1 cellular context compared by ENCODE assay signal in the genomic region with DNA sequence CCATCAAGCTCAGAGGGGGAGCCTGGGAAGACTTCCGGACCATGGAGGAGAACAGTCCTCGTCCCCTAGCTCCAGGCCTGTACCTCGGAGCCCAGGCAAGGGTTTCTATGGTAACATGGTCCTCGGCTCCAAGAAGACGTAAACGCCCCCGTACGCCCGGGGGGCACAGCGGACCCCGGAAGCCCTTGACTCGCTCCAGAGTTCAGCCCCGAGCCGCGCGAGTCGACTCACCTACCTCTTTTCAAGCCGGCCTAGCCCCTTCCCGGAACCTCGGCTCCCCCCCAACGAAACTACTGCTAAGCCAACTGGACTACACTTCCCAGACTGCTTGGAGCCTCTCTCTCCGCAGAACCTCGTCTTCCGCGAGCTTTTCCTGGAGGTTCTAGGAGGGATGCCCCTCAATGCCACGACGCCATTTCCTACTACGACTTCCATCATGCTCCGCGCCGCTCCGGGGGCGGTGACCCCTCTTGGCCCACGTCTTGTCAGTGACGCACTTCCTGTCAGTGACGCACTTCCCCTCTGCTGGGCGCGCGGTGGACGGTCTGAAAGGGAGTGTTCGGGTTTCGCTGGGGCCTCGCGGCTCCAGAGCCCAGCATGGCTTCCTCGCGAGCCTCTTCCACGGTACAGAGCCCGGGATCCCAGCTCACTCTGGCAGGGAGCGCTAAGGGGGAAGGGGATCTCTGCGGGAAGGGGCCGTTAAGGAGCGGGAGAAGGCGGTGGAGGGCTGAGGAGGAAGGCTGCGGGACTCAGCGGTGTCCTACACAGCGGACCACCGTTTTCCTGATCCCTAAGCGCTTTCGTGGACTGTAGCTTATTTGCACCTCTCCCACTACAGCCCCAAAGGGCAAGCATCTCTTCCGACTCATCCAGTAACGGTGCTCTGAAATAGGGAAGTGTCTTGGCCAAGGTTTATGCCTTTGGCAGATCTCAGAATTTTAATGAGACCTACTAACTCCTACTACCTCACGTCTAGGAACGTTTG.
TF ChIP-seq lines count a peak whose summit lies in the region.

A gene (minus strand): TSS at position 426 of the 985 bp plus-strand sequence. CDS start 3,065 bp downstream, outside the sequence.
A gene (plus strand): TSS at position 512 of the 985 bp plus-strand sequence. CDS start 86 bp downstream, at position 598.

TF ChIP-seq in IMR-90, 13 proteins besides CTCF, POLR2A, EP300 and RAD21:
- TF ChIP-seq BHLHE40 (IDR thresholded peaks at IDR 0.05; ENCODE audit: low read depth, low read length) (peak; percentile 66; the same call in 1 of the 2 replicates), RCOR1 (IDR thresholded peaks at IDR 0.05; ENCODE audit: insufficient replicate concordance, low read length) (no peak), MAZ (IDR thresholded peaks at IDR 0.05; ENCODE audit: borderline replicate concordance, low read depth, low read length) (peak; percentile 94), MXI1 (IDR thresholded peaks at IDR 0.05; ENCODE audit: borderline replicate concordance, low read depth, low read length) (peak; percentile 93)
